In the genomic region with DNA sequence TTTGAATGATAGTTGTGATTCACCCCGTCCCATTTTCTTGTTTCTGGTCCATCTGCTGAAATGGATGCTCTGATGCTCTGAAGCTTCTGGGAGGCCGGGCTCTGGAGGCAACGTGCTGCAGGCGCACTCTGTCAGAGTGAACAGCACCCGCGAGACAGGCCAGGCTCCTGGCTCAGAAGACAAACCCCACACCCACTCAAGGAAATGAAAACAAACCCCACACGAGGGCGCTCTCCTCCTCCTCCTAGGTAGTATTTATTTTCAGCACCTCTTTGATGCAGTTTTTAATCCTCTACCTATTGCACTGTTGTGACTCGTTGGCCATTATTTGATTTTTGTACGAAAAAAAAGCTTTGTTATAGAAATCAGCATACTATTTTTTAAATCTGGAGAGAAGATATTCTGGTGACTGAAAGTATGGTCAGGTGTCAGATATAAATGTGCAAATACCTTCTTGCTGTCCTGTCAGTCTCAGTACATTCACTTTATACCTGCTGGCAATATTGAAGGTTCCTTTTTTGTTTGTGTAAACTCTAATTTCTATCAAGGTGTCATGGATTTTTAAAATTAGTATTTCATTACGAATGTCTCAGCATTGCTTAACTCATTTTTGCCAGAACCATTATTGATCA, we compare ENCODE assay signal across 8 cellular contexts. TPM values are rescaled to one million over a fixed set of nuclear protein-coding genes. Genes with fewer than 3 reads are reported as not detected.
DNase-seq lines count a peak whose midpoint lies in the region; ATAC-seq, FAIRE-seq and TF ChIP-seq lines count a peak whose summit lies in the region.

No MANE protein-coding gene starts in this region.

- no peak overlapping the region for H2AFZ ChIP-seq in PC-9

- H3K4me3 ChIP-seq in AG04450 (ENCODE audit: low read depth, low read length) (no peak overlapping the region), PC-9 (no peak overlapping the region), gastroesophageal sphincter (no peak overlapping the region), kidney (ENCODE audit: low read length in 2 of 2) (no peak overlapping the region)

- H3K9ac ChIP-seq in kidney (ENCODE audit: low read length in 2 of 2), result no peak overlapping the region

- intact Hi-C loops in PC-9 (cut with micrococcal nuclease; ENCODE audit: unreplicated experiment) (no loop called here), kidney (cut with DNase I) (no loop called here)

- H3K9me3 ChIP-seq in AG04450 (ENCODE audit: control insufficient read depth, insufficient read depth, low read length) (no peaks in the 10 kb centered on the region; the same call in 1 of the 2 replicates), PC-9 (ENCODE audit: insufficient read depth, low read depth) (no peaks in the 10 kb centered on the region), gastroesophageal sphincter (no peaks in the 10 kb centered on the region), kidney (ENCODE audit: control insufficient read depth in 1 of 2, low read length in 2 of 2) (peaks cover 0 to 4% of the 10 kb centered on the region in 2 donors)

- no peak overlapping the region for H3K4me2 ChIP-seq in PC-9

- ATAC-seq in gastroesophageal sphincter, result peak; percentile 51

- no TSS peak for BruUV-seq in PC-9 (replicated peaks; lab: Mats Ljungman, UMichigan)

- TF ChIP-seq POLR2A in gastroesophageal sphincter (IDR thresholded peaks at IDR 0.05), result no peak

- H3K36me3 ChIP-seq in PC-9 (ENCODE audit: low read depth) (no peaks in the 10 kb centered on the region), gastroesophageal sphincter (no peaks in the 10 kb centered on the region), kidney (ENCODE audit: control insufficient read depth in 1 of 2, insufficient read depth in 2 of 2, low read length in 2 of 2) (no peaks in the 10 kb centered on the region)

- no peaks in the 10 kb centered on the region for H3K4me1 ChIP-seq in PC-9 (replicated peaks; ENCODE audit: insufficient read depth)
- H3K4me1 ChIP-seq in gastroesophageal sphincter, result peaks cover 0 to 22% (median 0%) of the 10 kb centered on the region in 3 donors
- H3K4me1 ChIP-seq in kidney (ENCODE audit: control insufficient read depth in 1 of 2, insufficient read depth in 1 of 2, low read depth in 1 of 2, low read length in 2 of 2), result no peaks in the 10 kb centered on the region

- H3K27me3 ChIP-seq in AG04450 (ENCODE audit: control insufficient read depth, insufficient read depth, low read length) (peaks cover 13% of the 10 kb centered on the region), PC-9 (ENCODE audit: insufficient read depth, low read depth) (peaks cover 41% of the 10 kb centered on the region; the same call in 1 of the 2 replicates), gastroesophageal sphincter (no peaks in the 10 kb centered on the region)

- no peak for FAIRE-seq in kidney (lab: Jason Lieb, UNC)

- H3K27ac ChIP-seq in AG04450 (ENCODE audit: low read depth, low read length) (no peak overlapping the region), PC-9 (no peak overlapping the region), gastroesophageal sphincter (peak overlapping the region in 1 of 4 donors; percentile 27), kidney (ENCODE audit: low read depth in 2 of 2, low read length in 2 of 2) (no peak overlapping the region)

- no peaks in the 10 kb centered on the region; the same call in 1 of the 2 replicates for H3K9me2 ChIP-seq in PC-9 (ENCODE audit: insufficient read depth)

- POLR2A ChIA-PET in AG04450 (lab: Yijun Ruan, JAX) (no interaction called here), PC-9 (lab: Charles Lee; ENCODE audit: unreplicated experiment) (no interaction called here)

- CTCF ChIA-PET in AG04450 (lab: Charles Lee) (interaction anchor here (1.0 kb wide), 2 partner anchors 9 to 28 kb away, joined by 5 read pairs; no protein-coding TSS in a partner anchor), PC-9 (lab: Charles Lee) (no interaction called here)

- WGBS in gastroesophageal sphincter (ENCODE audit: low coverage in 1 of 2), 2 donors, result 34 to 58% methylated on average over 9 to 11 of the region's 11 CpGs

- 0 out of 2 replicates have a peak, but pooled peaks cover 5% of the 10 kb centered on the region for H4K20me1 ChIP-seq in PC-9 (ENCODE audit: insufficient read depth)

- H3K79me2 ChIP-seq in PC-9 (ENCODE audit: low read depth), result no peaks in the 10 kb centered on the region

- no peak for TF ChIP-seq EP300 in gastroesophageal sphincter (IDR thresholded peaks at IDR 0.05)

- TF ChIP-seq CTCF in AG04450 (IDR thresholded peaks at IDR 0.05; ENCODE audit: low read depth, low read length) (peak; percentile 48), PC-9 (conservative IDR thresholded peaks at IDR 0.05) (peak; percentile 74), gastroesophageal sphincter (IDR thresholded peaks at IDR 0.05) (peak in 3 of 4 experiments; percentile 21 to 62 (median 36)), kidney (IDR thresholded peaks at IDR 0.05; ENCODE audit: borderline replicate concordance, extremely low read depth, insufficient read depth) (no peak)

- DNase-seq in AG04450 (ENCODE audit: low read depth, low spot score) (no peak), GM19240 (ENCODE audit: insufficient read length, low spot score) (peak; percentile 23), PC-9 (peak in 1 of 2 experiments; percentile 38), renal cortical epithelial cell (ENCODE audit: low read depth) (peak; percentile 54), T1000 (lab: John Stamatoyannopoulos, UW) (no peak), kidney (no peak)
- peak; percentile 26 to 40 for DNase-seq in activated T-helper 1 cell treated with anti-CD3 and anti-CD28 coated beads, Interleukin-2, amount 50 U/mL, for 16 hours (ENCODE audit: low read depth in 1 of 2, low spot score in 1 of 2)

- H3F3A ChIP-seq in PC-9 (ENCODE audit: insufficient read depth, low read depth), result no peaks in the 10 kb centered on the region

RNA-seq across cellular contexts. Expression of gene CHST10, which starts 10.3 kb away (rescaled TPM):
- polyA plus RNA-seq in AG04450 (2011; rRNA removed) (11.3 and 11.6 TPM in 2 replicates), kidney (ENCODE audit: insufficient read depth, low read depth, low replicate concordance) (6.2 TPM)
- polyA minus RNA-seq in AG04450 (2011; rRNA and poly(A)+ RNA removed), result 11.1 and 13.8 TPM in 2 replicates
- total RNA-seq in PC-9 (2021) (not detected in 2 replicates), gastroesophageal sphincter (10 to 100 TPM; 10.6 to 21.9 (median 13.3) TPM), renal cortical epithelial cell (11.3 and 18.2 TPM in 2 replicates), kidney (7.1 TPM)

RNA-seq across cellular contexts. Expression of gene NMS, which starts 42.5 kb away (rescaled TPM):
- polyA plus RNA-seq in AG04450 (2011; rRNA removed) (not detected in 2 replicates), kidney (ENCODE audit: insufficient read depth, low read depth, low replicate concordance) (not detected)
- polyA minus RNA-seq in AG04450 (2011; rRNA and poly(A)+ RNA removed), result not detected in 2 replicates
- total RNA-seq in PC-9 (2021) (not detected in 2 replicates), gastroesophageal sphincter (not detected), renal cortical epithelial cell (not detected in 2 replicates), kidney (not detected)

Comparison
In these comparisons a context has a peak if more than half of its experiments do, and no peak if none do; other contexts are left out.
1. DNase-seq: peak in GM19240 (single experiment), activated T-helper 1 cell treated with anti-CD3 and anti-CD28 coated beads, Interleukin-2, amount 50 U/mL, for 16 hours (2 of 2) and renal cortical epithelial cell (single experiment); none in AG04450 (single experiment), T1000 (single experiment) and kidney (single experiment).